8 cellular contexts compared by ENCODE assay signal in genomic region chr20:2756056-2756611, GRCh38. TPM values are rescaled to one million over a fixed set of nuclear protein-coding genes. Genes with fewer than 3 reads are reported as not detected.
DNase-seq lines count a peak whose midpoint lies in the region; ATAC-seq and TF ChIP-seq lines count a peak whose summit lies in the region.

No MANE protein-coding gene starts in this region.

- no peak overlapping the region for H3K4me3 ChIP-seq in GM12865 (ENCODE audit: low read depth, low read length)

- TF ChIP-seq CTCF in 22Rv1 (IDR thresholded peaks at IDR 0.05) (peak; percentile 59), GM12865 (IDR thresholded peaks at IDR 0.05; ENCODE audit: insufficient read depth, low read depth, low read length, missing control alignments) (peak; percentile 41)

- no peak overlapping the region for H3K27ac ChIP-seq in 22Rv1

- ATAC-seq in GM19023 (IDR thresholded peaks at IDR 0.05; ENCODE audit: unreplicated experiment), result no peak
- no peak for ATAC-seq in GM21381 (IDR thresholded peaks at IDR 0.05; ENCODE audit: unreplicated experiment)
- ATAC-seq in esophagus mucosa, result no peak

- DNase-seq in GM12865 (ENCODE audit: low read depth), result peak; percentile 25
- peak; percentile 40 for DNase-seq in UCSD-AML1 (lab: John Stamatoyannopoulos, UW; ENCODE audit: unreplicated experiment)
- peak; percentile 45 for DNase-seq in iris pigment epithelial cell (ENCODE audit: low read depth)
- DNase-seq in NCI-H1105 treated with DMSO at 0.1 percent for 48 hours (lab: John Stamatoyannopoulos, UW), result no peak

RNA-seq across cellular contexts. Expression of gene CPXM1, which starts 44.3 kb away (rescaled TPM):
- total RNA-seq in esophagus mucosa, result 2.0 TPM

RNA-seq across cellular contexts. Expression of gene C20orf141, which starts 58.7 kb away (rescaled TPM):
- total RNA-seq in esophagus mucosa, result not detected
